ENCODE assay signal across 10 cellular contexts in the genomic region with DNA sequence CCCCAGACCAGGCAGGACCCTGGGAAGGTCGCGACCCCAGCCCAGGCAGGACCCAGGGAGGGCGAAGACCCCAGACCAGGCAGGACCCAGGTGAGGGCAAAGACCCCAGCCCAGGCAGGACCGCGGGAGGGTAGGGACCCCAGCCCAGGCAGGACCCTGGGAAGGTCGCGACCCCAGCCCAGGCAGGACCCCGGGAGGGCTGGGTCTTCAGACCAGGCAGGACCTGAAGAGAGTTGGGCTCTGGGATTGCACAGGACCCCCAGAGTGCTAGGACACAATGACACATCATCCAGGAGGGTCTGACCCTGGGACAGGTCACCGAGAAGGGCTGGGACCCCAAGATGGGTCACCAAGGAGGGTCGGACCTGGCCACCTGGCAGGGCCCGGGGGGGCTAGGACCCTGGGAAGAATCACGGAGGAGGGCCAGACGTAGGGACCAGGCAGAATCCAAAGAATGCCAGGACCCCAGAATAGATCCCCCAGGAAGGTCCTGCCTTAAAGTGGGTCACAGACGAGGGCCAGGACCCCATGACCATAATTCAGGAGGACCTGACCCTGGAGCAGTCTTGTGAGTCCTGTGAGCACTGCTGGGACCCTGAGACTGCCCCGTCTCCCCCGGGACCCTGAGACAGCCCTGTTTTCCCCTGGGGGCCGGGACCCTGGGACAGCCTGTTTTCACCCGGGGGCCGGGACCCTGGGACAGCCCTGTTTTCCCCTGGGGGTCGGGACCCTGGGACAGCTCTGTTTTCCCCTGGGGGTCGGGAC. TPM values are rescaled to one million over a fixed set of nuclear protein-coding genes. Genes with fewer than 3 reads are reported as not detected.
DNase-seq lines count a peak whose midpoint lies in the region; ATAC-seq, FAIRE-seq and TF ChIP-seq lines count a peak whose summit lies in the region.
"Had no signal": no experiment of that assay in that cellular context is flagged by ENCODE, and none has a peak within 500 bp of the region (broad histone marks: within the 10 kb centered on the region; RNA-seq: fewer than 3 reads in every experiment).

No MANE protein-coding gene starts in this region.

- H3K9me3 Mint-ChIP-seq in activated CD4-positive, alpha-beta T cell treated with anti-CD3 and anti-CD28 coated beads, Interleukin-2, amount 10 ng/mL, durations not matched to agents 7 days and 5 days, result no peaks in the 10 kb centered on the region
- H3K9me3 Mint-ChIP-seq: activated naive CD8-positive, alpha-beta T cell treated with anti-CD3 and anti-CD28 coated beads, Interleukin-2, amount 10 ng/mL, durations not matched to agents 7 days and 5 days had no signal

- no peak overlapping the region for H3K4me3 Mint-ChIP-seq in activated CD4-positive, alpha-beta T cell treated with anti-CD3 and anti-CD28 coated beads, Interleukin-2, amount 10 ng/mL, durations not matched to agents 7 days and 5 days

- SMC1A ChIA-PET in GM12878 (lab: Charles Lee; ENCODE audit: uncharacterized antibody, unreplicated experiment), result no interaction called here

- dilution Hi-C loops in keratinocyte (cut with MboI; ENCODE audit: extremely low pct_ligation_motif_present, low sequenced_read_pairs), result no loop called here

- FAIRE-seq in GM12878 (lab: Jason Lieb, UNC), result no peak
- FAIRE-seq in keratinocyte (lab: Jason Lieb, UNC), result no peak

- no peak for TF ChIP-seq EP300 in GM12878 (IDR thresholded peaks at IDR 0.05; ENCODE audit: borderline replicate concordance in 1 of 2, control insufficient read depth in 1 of 2, low read depth in 2 of 2, low read length in 2 of 2)
- no peak for TF ChIP-seq EP300 in stomach (IDR thresholded peaks at IDR 0.05)

- H3K36me3 Mint-ChIP-seq in activated CD4-positive, alpha-beta T cell treated with anti-CD3 and anti-CD28 coated beads, Interleukin-2, amount 10 ng/mL, durations not matched to agents 7 days and 5 days (ENCODE audit: low read depth), result peaks cover 8% of the 10 kb centered on the region

- TF ChIP-seq RAD21 in HCT116 (IDR thresholded peaks at IDR 0.05; ENCODE audit: low read depth) (no peak), GM12878 (IDR thresholded peaks at IDR 0.05; ENCODE audit: insufficient read depth, low read depth, low read length) (no peak)

- ATAC-seq in HCT116 (no peak), GM12878 (no peak), HG03135 (IDR thresholded peaks at IDR 0.05; ENCODE audit: unreplicated experiment) (no peak), GM18873 (IDR thresholded peaks at IDR 0.05; ENCODE audit: low FRiP score, unreplicated experiment) (no peak)

- no peak for TF ChIP-seq POLR2A in HCT116 (IDR thresholded peaks at IDR 0.05; ENCODE audit: borderline replicate concordance, extremely low read depth, insufficient read depth, insufficient read length)
- TF ChIP-seq POLR2A in GM12878 (IDR thresholded peaks at IDR 0.05; ENCODE audit: low read depth, low read length), result no peak
- TF ChIP-seq POLR2A in stomach (IDR thresholded peaks at IDR 0.05), result no peak

- no peak for DNase-seq in HCT116 (ENCODE audit: low read depth, low spot score)
- no peak for DNase-seq in GM12878 (ENCODE audit: low read depth, low spot score)
- DNase-seq in keratinocyte (ENCODE audit: low read depth, low spot score), result no peak
- DNase-seq in stomach, result no peak
- DNase-seq in activated CD4-positive, alpha-beta T cell treated with anti-CD3 and anti-CD28 coated beads, Interleukin-2, amount 10 ng/mL, durations not matched to agents 7 days and 5 days, result no peak
- DNase-seq in DMS114 treated with DMSO at 0.1 percent for 48 hours (lab: John Stamatoyannopoulos, UW; ENCODE audit: unreplicated experiment), result no peak
- DNase-seq: activated naive CD8-positive, alpha-beta T cell treated with anti-CD3 and anti-CD28 coated beads, Interleukin-2, amount 10 ng/mL, durations not matched to agents 7 days and 5 days; HCEC 1CT had no signal

- peak overlapping the region; percentile 85 for H3K4me2 ChIP-seq in HCT116 (ENCODE audit: low read length)
- peak overlapping the region; percentile 86 for H3K4me2 ChIP-seq in GM12878 (ENCODE audit: control insufficient read depth, insufficient read depth)
- peak overlapping the region; percentile 71 for H3K4me2 ChIP-seq in keratinocyte (ENCODE audit: control insufficient read depth, extremely low read depth, insufficient read depth, low read depth, low read length)

- RAD21 ChIA-PET in HCT116 (lab: Charles Lee; ENCODE audit: low non-redundant PET in 1 of 2, low total read pairs in 2 of 2, uncharacterized antibody in 2 of 2, unreplicated experiment in 2 of 2), result no interaction called here
- RAD21 ChIA-PET in GM12878 (lab: Charles Lee; ENCODE audit: unreplicated experiment), result no interaction called here

- WGBS in GM12878 (ENCODE audit: insufficient coverage, insufficient replicate concordance, low lambda C conversion rate, missing lambda C conversion rate), result 58% methylated on average over 14 of the region's 21 CpGs
- 30 to 65% (median 48%) methylated on average over 2 to 21 of the region's 21 CpGs for WGBS in stomach, 5 donors

- POLR2A ChIA-PET in HCT116 (lab: Charles Lee) (no interaction called here), GM12878 (lab: Charles Lee) (no interaction called here)
- POLR2A ChIA-PET in activated CD4-positive, alpha-beta T cell treated with anti-CD3 and anti-CD28 coated beads, Interleukin-2, amount 10 ng/mL, durations not matched to agents 7 days and 5 days (lab: Charles Lee), result no interaction called here

- no peak for TF ChIP-seq CTCF in HCT116 (IDR thresholded peaks at IDR 0.05 in 2 of 3, conservative IDR thresholded peaks at IDR 0.05 in 1 of 3; ENCODE audit: borderline replicate concordance in 1 of 3, insufficient read depth in 1 of 3, low read depth in 2 of 3, low read length in 2 of 3)
- no peak for TF ChIP-seq CTCF in GM12878 (IDR thresholded peaks at IDR 0.05 in 2 of 3, conservative IDR thresholded peaks at IDR 0.05 in 1 of 3; ENCODE audit: control insufficient read depth in 2 of 3, extremely low read depth in 1 of 3, insufficient read depth in 1 of 3, low read depth in 3 of 3, low read length in 3 of 3)
- TF ChIP-seq CTCF in keratinocyte (optimal IDR thresholded peaks at IDR 0.05 in 1 of 3, IDR thresholded peaks at IDR 0.05 in 1 of 3, conservative IDR thresholded peaks at IDR 0.05 in 1 of 3; ENCODE audit: extremely low read depth in 1 of 3, insufficient read depth in 2 of 3, low read length in 3 of 3), result no peak
- no peak for TF ChIP-seq CTCF in stomach (IDR thresholded peaks at IDR 0.05)

- peak overlapping the region; percentile 88 to 93 for H3K4me3 ChIP-seq in HCT116 (replicated peaks in 1 of 2; ENCODE audit: low read depth in 1 of 2, low read length in 2 of 2)
- peak overlapping the region; percentile 60 for H3K4me3 ChIP-seq in GM12878
- peak overlapping the region; percentile 46 to 96 (median 59) for H3K4me3 ChIP-seq in keratinocyte (ENCODE audit: control insufficient read depth in 2 of 3, extremely low read depth in 1 of 3, insufficient read depth in 2 of 3, low read depth in 1 of 3, low read length in 3 of 3)
- peak overlapping the region; percentile 69 to 100 (median 78) for H3K4me3 ChIP-seq in stomach

- peaks cover 15% of the 10 kb centered on the region for H3K4me1 Mint-ChIP-seq in activated CD4-positive, alpha-beta T cell treated with anti-CD3 and anti-CD28 coated beads, Interleukin-2, amount 10 ng/mL, durations not matched to agents 7 days and 5 days

- H3K79me2 ChIP-seq in HCT116 (ENCODE audit: insufficient read depth, low read length) (peaks cover 53% of the 10 kb centered on the region), GM12878 (ENCODE audit: control insufficient read depth, insufficient read depth, low read length) (peaks cover 30% of the 10 kb centered on the region), keratinocyte (ENCODE audit: control insufficient read depth, insufficient read depth, low read length) (peaks cover 48% of the 10 kb centered on the region)

- H3K9me1 ChIP-seq in keratinocyte (ENCODE audit: control insufficient read depth, extremely low read depth, insufficient read depth, low read length), result peaks cover 4% of the 10 kb centered on the region

- H3K9me3 ChIP-seq in HCT116 (ENCODE audit: control insufficient read depth in 1 of 2, insufficient read depth in 1 of 2, low read depth in 1 of 2, low read length in 2 of 2) (no peaks in the 10 kb centered on the region), GM12878 (replicated peaks; ENCODE audit: control insufficient read depth, insufficient read depth, low read length) (no peaks in the 10 kb centered on the region), keratinocyte (ENCODE audit: control insufficient read depth, low read depth, low read length) (no peaks in the 10 kb centered on the region), stomach (no peaks in the 10 kb centered on the region)

- no peaks in the 10 kb centered on the region for H4K20me1 ChIP-seq in HCT116 (ENCODE audit: insufficient read depth)
- H4K20me1 ChIP-seq in GM12878 (ENCODE audit: control insufficient read depth, insufficient read depth), result no peaks in the 10 kb centered on the region
- no peaks in the 10 kb centered on the region for H4K20me1 ChIP-seq in keratinocyte (ENCODE audit: control insufficient read depth, extremely low read depth, insufficient read depth, low read length)

- H3K27ac ChIP-seq in HCT116 (ENCODE audit: low read depth, low read length) (peak overlapping the region; percentile 42; the same call in 1 of the 2 replicates), GM12878 (ENCODE audit: control insufficient read depth, insufficient read depth) (peak overlapping the region; percentile 46), keratinocyte (ENCODE audit: control insufficient read depth, insufficient read depth, low read length) (peak overlapping the region; percentile 20), stomach (peak overlapping the region in 4 of 5 donors; percentile 8 to 93 (median 58))

- BruUV-seq in HCT116 (replicated peaks; lab: Mats Ljungman, UMichigan) (no TSS peak), GM12878 (replicated peaks; lab: Mats Ljungman, UMichigan) (no TSS peak)

- H3K4me1 ChIP-seq in HCT116 (ENCODE audit: control insufficient read depth in 1 of 2, insufficient read depth in 2 of 2, low read length in 2 of 2) (peaks cover 3 to 9% of the 10 kb centered on the region in 2 experiments; a peak in 3 of 4 replicates), GM12878 (ENCODE audit: control insufficient read depth, insufficient read depth, low read length) (no peaks in the 10 kb centered on the region; the same call in 1 of the 2 replicates), keratinocyte (ENCODE audit: control insufficient read depth, extremely low read depth, insufficient read depth, low read length) (peaks cover 21% of the 10 kb centered on the region), stomach (peaks cover 20 to 63% (median 43%) of the 10 kb centered on the region in 4 donors)

- in situ Hi-C loops in GM12878 (cut with MboI), result no loop called here

- no peak overlapping the region for H3K27ac Mint-ChIP-seq in activated CD4-positive, alpha-beta T cell treated with anti-CD3 and anti-CD28 coated beads, Interleukin-2, amount 10 ng/mL, durations not matched to agents 7 days and 5 days
- H3K27ac Mint-ChIP-seq: activated naive CD8-positive, alpha-beta T cell treated with anti-CD3 and anti-CD28 coated beads, Interleukin-2, amount 10 ng/mL, durations not matched to agents 7 days and 5 days had no signal

- CTCF ChIA-PET in HCT116 (lab: Charles Lee), result no interaction called here
- CTCF ChIA-PET in GM12878 (lab: Yijun Ruan, JAX), result no interaction called here
- CTCF ChIA-PET in activated CD4-positive, alpha-beta T cell treated with anti-CD3 and anti-CD28 coated beads, Interleukin-2, amount 10 ng/mL, durations not matched to agents 7 days and 5 days (lab: Charles Lee), result no interaction called here

- peak overlapping the region; percentile 99; the same call in 1 of the 2 replicates for H3K9ac ChIP-seq in HCT116 (ENCODE audit: low read length)
- H3K9ac ChIP-seq in GM12878 (ENCODE audit: control insufficient read depth, insufficient read depth, low read length), result peak overlapping the region; percentile 60
- H3K9ac ChIP-seq in keratinocyte (ENCODE audit: control insufficient read depth, extremely low read depth, insufficient read depth, low read length), result peak overlapping the region; percentile 97

- intact Hi-C loops in HCT116 (cut with micrococcal nuclease) (no loop called here), GM12878 (cut with micrococcal nuclease; ENCODE audit: unreplicated experiment) (no loop called here), stomach (cut with DNase I; ENCODE audit: low total_unique reads) (no loop called here)

- H3K27me3 ChIP-seq in HCT116 (ENCODE audit: insufficient read depth, low read length) (no peaks in the 10 kb centered on the region), GM12878 (replicated peaks in 1 of 2; ENCODE audit: control insufficient read depth in 2 of 2, insufficient read depth in 2 of 2, low read length in 1 of 2) (no peaks in the 10 kb centered on the region), keratinocyte (ENCODE audit: control insufficient read depth, extremely low read depth, insufficient read depth, low read length) (no peaks in the 10 kb centered on the region), stomach (no peaks in the 10 kb centered on the region)

- no peaks in the 10 kb centered on the region for H3K9me2 ChIP-seq in HCT116 (ENCODE audit: insufficient read depth)

- no peaks in the 10 kb centered on the region for H3K36me3 ChIP-seq in HCT116 (ENCODE audit: control insufficient read depth in 1 of 2, insufficient read depth in 2 of 2, low read length in 2 of 2)
- peaks cover 1 to 2% of the 10 kb centered on the region in 2 experiments; a peak in 3 of 4 replicates for H3K36me3 ChIP-seq in GM12878 (ENCODE audit: control insufficient read depth in 2 of 2, insufficient read depth in 2 of 2, low read length in 1 of 2)
- peaks cover 5 to 6% of the 10 kb centered on the region in 2 experiments for H3K36me3 ChIP-seq in keratinocyte (ENCODE audit: control insufficient read depth in 2 of 2, extremely low read depth in 1 of 2, insufficient read depth in 2 of 2, low read length in 2 of 2)
- peaks cover 0 to 13% (median 3%) of the 10 kb centered on the region in 4 donors for H3K36me3 ChIP-seq in stomach

- H2AFZ ChIP-seq in HCT116 (ENCODE audit: low read depth, low read length, poor library complexity, severe bottlenecking) (no peak overlapping the region), GM12878 (ENCODE audit: control insufficient read depth, low read depth, low read length) (no peak overlapping the region), keratinocyte (ENCODE audit: control insufficient read depth, low read length) (no peak overlapping the region)

- no peaks in the 10 kb centered on the region for H3K27me3 Mint-ChIP-seq in activated CD4-positive, alpha-beta T cell treated with anti-CD3 and anti-CD28 coated beads, Interleukin-2, amount 10 ng/mL, durations not matched to agents 7 days and 5 days
- H3K27me3 Mint-ChIP-seq: activated naive CD8-positive, alpha-beta T cell treated with anti-CD3 and anti-CD28 coated beads, Interleukin-2, amount 10 ng/mL, durations not matched to agents 7 days and 5 days had no signal

RNA-seq across cellular contexts. Expression of gene PCGF3, which starts 1.4 kb away (rescaled TPM):
- 66.3 TPM for total RNA-seq in HCT116 (2021; ENCODE audit: unreplicated experiment)
- 53.8 and 62.5 TPM in 2 replicates for polyA plus RNA-seq in HCT116 (2012)
- 137 and 138 TPM in 2 replicates for total RNA-seq in GM12878 (2013; cell fraction: nucleolus; rRNA removed)
- 21.1 and 21.7 TPM in 2 replicates for total RNA-seq in GM12878 (2014; rRNA removed)
- 15.0 and 15.4 TPM in 2 replicates for total RNA-seq in GM12878 (2014; rRNA removed; fragmentation: Illumina TruSeq; extraction: Trizol)
- 35.4 and 35.8 TPM in 2 replicates for total RNA-seq in GM12878 (2021)
- 19.4 TPM for polyA plus RNA-seq in GM12878 (2011; ENCODE audit: low read depth)
- polyA plus RNA-seq in GM12878 (2011; rRNA removed), result 43.8 and 45.9 TPM in 2 replicates
- polyA plus RNA-seq in GM12878 (2011; cell fraction: cytosol; rRNA removed), result 43.1 and 49.1 TPM in 2 replicates
- 236 and 252 TPM in 2 replicates for polyA plus RNA-seq in GM12878 (2011; cell fraction: nucleus; rRNA removed)
- polyA plus RNA-seq in GM12878 (2012), result 22.8 and 29.1 TPM in 2 replicates
- polyA plus RNA-seq in GM12878 (2014; fragmentation: Illumina TruSeq; extraction: Trizol), result 11.9 and 15.6 TPM in 2 replicates
- polyA plus RNA-seq in GM12878 (2014; fragmentation: Nextera tagmentation; extraction: Ambion mirVana), result 1 to 10 TPM; 2.2 to 4.5 TPM
- polyA plus RNA-seq in GM12878 (2014; rRNA removed), result 33.2 and 40.5 TPM in 2 replicates
- 10 to 100 TPM; 14.3 to 16.2 TPM for polyA plus RNA-seq in GM12878 (2016; fragmentation: Nextera tagmentation; extraction: Ambion mirVana)
- polyA minus RNA-seq in GM12878 (2011; rRNA and poly(A)+ RNA removed), result 54.2 and 58.7 TPM in 2 replicates
- 22.6 and 24.6 TPM in 2 replicates for polyA minus RNA-seq in GM12878 (2011; cell fraction: cytosol; rRNA and poly(A)+ RNA removed)
- polyA minus RNA-seq in GM12878 (2011; cell fraction: nucleus; rRNA and poly(A)+ RNA removed), result 60.6 and 74.2 TPM in 2 replicates
- polyA plus RNA-seq in keratinocyte, result 40.1 to 58.8 TPM (median 42.0 TPM) in 3 replicates
- 29.2 TPM for polyA plus RNA-seq in keratinocyte (2011; ENCODE audit: low read depth)
- polyA plus RNA-seq in keratinocyte (2011; cell fraction: cytosol; rRNA removed), result 25.1 and 40.5 TPM in 2 replicates
- 95.0 and 116 TPM in 2 replicates for polyA plus RNA-seq in keratinocyte (2011; cell fraction: nucleus; rRNA removed)
- polyA plus RNA-seq in keratinocyte (2012; ENCODE audit: low replicate concordance), result 35.2 and 39.7 TPM in 2 replicates
- 51.3 to 108 TPM (median 53.1 TPM) in 3 replicates for polyA minus RNA-seq in keratinocyte
- polyA minus RNA-seq in keratinocyte (2011; cell fraction: cytosol; rRNA and poly(A)+ RNA removed), result 54.3 TPM
- polyA minus RNA-seq in keratinocyte (2011; cell fraction: nucleus; rRNA and poly(A)+ RNA removed), result 38.6 and 43.2 TPM in 2 replicates
- 100 to 1,000 TPM in 2 of 5 donors, 10 to 100 TPM in 3; 45.2 to 140 (median 82.6) TPM for total RNA-seq in stomach
- polyA plus RNA-seq in stomach, result 10 to 100 TPM; 24.7 to 48.9 (median 24.9) TPM
- 10 to 100 TPM; 34.9 to 36.8 TPM for total RNA-seq in activated CD4-positive, alpha-beta T cell treated with anti-CD3 and anti-CD28 coated beads, Interleukin-2, amount 10 ng/mL, durations not matched to agents 7 days and 5 days

RNA-seq across cellular contexts. Expression of gene SLC49A3, which starts 18.1 kb away (rescaled TPM):
- total RNA-seq in HCT116 (2021; ENCODE audit: unreplicated experiment), result 5.5 TPM
- 1.8 and 3.4 TPM in 2 replicates for polyA plus RNA-seq in HCT116 (2012)
- total RNA-seq in GM12878 (2013; cell fraction: nucleolus; rRNA removed), result not detected in 2 replicates
- 0.17 and 0.22 TPM in 2 replicates for total RNA-seq in GM12878 (2014; rRNA removed)
- total RNA-seq in GM12878 (2014; rRNA removed; fragmentation: Illumina TruSeq; extraction: Trizol), result not detected in 2 replicates
- 0.74 and 0.85 TPM in 2 replicates for total RNA-seq in GM12878 (2021)
- not detected for polyA plus RNA-seq in GM12878 (2011; ENCODE audit: low read depth)
- not detected in 2 replicates for polyA plus RNA-seq in GM12878 (2011; rRNA removed)
- polyA plus RNA-seq in GM12878 (2011; cell fraction: cytosol; rRNA removed), result not detected in 2 replicates
- polyA plus RNA-seq in GM12878 (2011; cell fraction: nucleus; rRNA removed), result not detected in 2 replicates
- 0.60 and 0.62 TPM in 2 replicates for polyA plus RNA-seq in GM12878 (2012)
- polyA plus RNA-seq in GM12878 (2014; fragmentation: Illumina TruSeq; extraction: Trizol), result 0.09 TPM in 1 of 2 replicates, not detected in the other
- polyA plus RNA-seq in GM12878 (2014; fragmentation: Nextera tagmentation; extraction: Ambion mirVana), result not detected
- polyA plus RNA-seq in GM12878 (2014; rRNA removed), result 0.09 and 0.24 TPM in 2 replicates
- under 1 TPM; 0.14 to 0.19 TPM for polyA plus RNA-seq in GM12878 (2016; fragmentation: Nextera tagmentation; extraction: Ambion mirVana)
- polyA minus RNA-seq in GM12878 (2011; rRNA and poly(A)+ RNA removed), result not detected in 2 replicates
- not detected in 2 replicates for polyA minus RNA-seq in GM12878 (2011; cell fraction: cytosol; rRNA and poly(A)+ RNA removed)
- polyA minus RNA-seq in GM12878 (2011; cell fraction: nucleus; rRNA and poly(A)+ RNA removed), result not detected in 2 replicates
- polyA plus RNA-seq in keratinocyte, result 0.04 to 0.09 TPM in 2 of 3 replicates, not detected in the other
- 1.4 TPM for polyA plus RNA-seq in keratinocyte (2011; ENCODE audit: low read depth)
- polyA plus RNA-seq in keratinocyte (2011; cell fraction: cytosol; rRNA removed), result not detected in 2 replicates
- 0.09 TPM in 1 of 2 replicates, not detected in the other for polyA plus RNA-seq in keratinocyte (2011; cell fraction: nucleus; rRNA removed)
- 1.0 TPM in 1 of 2 replicates, not detected in the other for polyA plus RNA-seq in keratinocyte (2012; ENCODE audit: low replicate concordance)
- not detected in 3 replicates for polyA minus RNA-seq in keratinocyte
- not detected for polyA minus RNA-seq in keratinocyte (2011; cell fraction: cytosol; rRNA and poly(A)+ RNA removed)
- not detected in 2 replicates for polyA minus RNA-seq in keratinocyte (2011; cell fraction: nucleus; rRNA and poly(A)+ RNA removed)
- total RNA-seq in stomach, result 10 to 100 TPM in 2 of 5 donors, 1 to 10 TPM in 3; 2.7 to 18.8 (median 9.4) TPM
- 10 to 100 TPM in 2 of 3 donors, 1 to 10 TPM in 1; 8.2 to 15.2 (median 11.4) TPM for polyA plus RNA-seq in stomach
- total RNA-seq in activated CD4-positive, alpha-beta T cell treated with anti-CD3 and anti-CD28 coated beads, Interleukin-2, amount 10 ng/mL, durations not matched to agents 7 days and 5 days, result under 1 TPM in 1 of 2 experiments, not detected in 1; 0.35 TPM

RNA-seq across cellular contexts. Expression of gene MYL5, which starts 32.7 kb away (rescaled TPM):
- total RNA-seq in HCT116 (2021; ENCODE audit: unreplicated experiment) (14.0 TPM), GM12878 (2014; rRNA removed) (7.5 and 10.8 TPM in 2 replicates), GM12878 (2014; rRNA removed; fragmentation: Illumina TruSeq; extraction: Trizol) (5.9 and 7.0 TPM in 2 replicates), GM12878 (2021) (12.0 and 13.8 TPM in 2 replicates), stomach (10 to 100 TPM in 3 of 5 donors, 1 to 10 TPM in 2; 7.0 to 67.7 (median 13.4) TPM)
- 7.7 and 9.8 TPM in 2 replicates for polyA plus RNA-seq in HCT116 (2012)
- 31.7 and 32.8 TPM in 2 replicates for total RNA-seq in GM12878 (2013; cell fraction: nucleolus; rRNA removed)
- polyA plus RNA-seq in GM12878 (2011; ENCODE audit: low read depth), result 15.5 TPM
- polyA plus RNA-seq in GM12878 (2011; rRNA removed) (8.2 and 13.6 TPM in 2 replicates), GM12878 (2014; fragmentation: Illumina TruSeq; extraction: Trizol) (3.3 and 6.1 TPM in 2 replicates), GM12878 (2014; fragmentation: Nextera tagmentation; extraction: Ambion mirVana) (1 to 10 TPM; 1.2 to 3.9 TPM), GM12878 (2014; rRNA removed) (8.7 and 11.9 TPM in 2 replicates), GM12878 (2016; fragmentation: Nextera tagmentation; extraction: Ambion mirVana) (1 to 10 TPM; 6.6 to 7.8 TPM), keratinocyte (6.4 to 12.5 TPM (median 8.0 TPM) in 3 replicates), stomach (100 to 1,000 TPM in 1 of 3 donors, 10 to 100 TPM in 2; 18.8 to 148 (median 42.7) TPM)
- polyA plus RNA-seq in GM12878 (2011; cell fraction: cytosol; rRNA removed), result 11.3 and 13.3 TPM in 2 replicates
- polyA plus RNA-seq in GM12878 (2011; cell fraction: nucleus; rRNA removed), result 42.0 and 46.7 TPM in 2 replicates
- 22.6 and 23.9 TPM in 2 replicates for polyA plus RNA-seq in GM12878 (2012)
- 5.0 and 11.4 TPM in 2 replicates for polyA minus RNA-seq in GM12878 (2011; rRNA and poly(A)+ RNA removed)
- polyA minus RNA-seq in GM12878 (2011; cell fraction: cytosol; rRNA and poly(A)+ RNA removed), result 3.4 and 5.7 TPM in 2 replicates
- polyA minus RNA-seq in GM12878 (2011; cell fraction: nucleus; rRNA and poly(A)+ RNA removed), result 16.8 and 27.2 TPM in 2 replicates
- polyA plus RNA-seq in keratinocyte (2011; ENCODE audit: low read depth), result 5.7 TPM
- polyA plus RNA-seq in keratinocyte (2011; cell fraction: cytosol; rRNA removed), result 6.8 and 10.3 TPM in 2 replicates
- polyA plus RNA-seq in keratinocyte (2011; cell fraction: nucleus; rRNA removed), result 18.3 and 25.5 TPM in 2 replicates
- 6.6 and 8.3 TPM in 2 replicates for polyA plus RNA-seq in keratinocyte (2012; ENCODE audit: low replicate concordance)
- 3.6 to 7.9 TPM (median 3.9 TPM) in 3 replicates for polyA minus RNA-seq in keratinocyte
- not detected for polyA minus RNA-seq in keratinocyte (2011; cell fraction: cytosol; rRNA and poly(A)+ RNA removed)
- 5.9 and 9.0 TPM in 2 replicates for polyA minus RNA-seq in keratinocyte (2011; cell fraction: nucleus; rRNA and poly(A)+ RNA removed)
- total RNA-seq in activated CD4-positive, alpha-beta T cell treated with anti-CD3 and anti-CD28 coated beads, Interleukin-2, amount 10 ng/mL, durations not matched to agents 7 days and 5 days, result 10 to 100 TPM; 17.8 to 19.0 TPM

RNA-seq across cellular contexts. Expression of gene ATP5ME, which starts 32.9 kb away (rescaled TPM):
- total RNA-seq in HCT116 (2021; ENCODE audit: unreplicated experiment) (330 TPM), GM12878 (2014; rRNA removed) (406 and 453 TPM in 2 replicates), GM12878 (2014; rRNA removed; fragmentation: Illumina TruSeq; extraction: Trizol) (565 and 627 TPM in 2 replicates), GM12878 (2021) (279 and 323 TPM in 2 replicates), stomach (100 to 1,000 TPM in 3 of 5 donors, 10 to 100 TPM in 1, 1 to 10 TPM in 1; 8.0 to 842 (median 169) TPM)
- polyA plus RNA-seq in HCT116 (2012), result 766 and 980 TPM in 2 replicates
- total RNA-seq in GM12878 (2013; cell fraction: nucleolus; rRNA removed), result 11.1 and 11.3 TPM in 2 replicates
- polyA plus RNA-seq in GM12878 (2011; ENCODE audit: low read depth), result 98.1 TPM
- polyA plus RNA-seq in GM12878 (2011; rRNA removed) (350 and 373 TPM in 2 replicates), GM12878 (2014; fragmentation: Illumina TruSeq; extraction: Trizol) (77.3 and 359 TPM in 2 replicates), GM12878 (2014; fragmentation: Nextera tagmentation; extraction: Ambion mirVana) (1,000 to 10,000 TPM; 1,956 to 2,374 TPM), GM12878 (2014; rRNA removed) (388 and 500 TPM in 2 replicates), GM12878 (2016; fragmentation: Nextera tagmentation; extraction: Ambion mirVana) (1,000 to 10,000 TPM in 1 of 2 experiments, 100 to 1,000 TPM in 1; 997 to 1,034 TPM), keratinocyte (438 to 506 TPM (median 498 TPM) in 3 replicates), stomach (100 to 1,000 TPM; 742 to 876 (median 853) TPM)
- polyA plus RNA-seq in GM12878 (2011; cell fraction: cytosol; rRNA removed), result 609 and 754 TPM in 2 replicates
- 195 and 199 TPM in 2 replicates for polyA plus RNA-seq in GM12878 (2011; cell fraction: nucleus; rRNA removed)
- polyA plus RNA-seq in GM12878 (2012), result 765 and 1,112 TPM in 2 replicates
- polyA minus RNA-seq in GM12878 (2011; rRNA and poly(A)+ RNA removed), result 105 and 133 TPM in 2 replicates
- 46.8 and 58.4 TPM in 2 replicates for polyA minus RNA-seq in GM12878 (2011; cell fraction: cytosol; rRNA and poly(A)+ RNA removed)
- polyA minus RNA-seq in GM12878 (2011; cell fraction: nucleus; rRNA and poly(A)+ RNA removed), result 24.5 and 32.9 TPM in 2 replicates
- 767 TPM for polyA plus RNA-seq in keratinocyte (2011; ENCODE audit: low read depth)
- polyA plus RNA-seq in keratinocyte (2011; cell fraction: cytosol; rRNA removed), result 470 and 607 TPM in 2 replicates
- polyA plus RNA-seq in keratinocyte (2011; cell fraction: nucleus; rRNA removed), result 159 and 184 TPM in 2 replicates
- 1,121 and 1,143 TPM in 2 replicates for polyA plus RNA-seq in keratinocyte (2012; ENCODE audit: low replicate concordance)
- polyA minus RNA-seq in keratinocyte, result 91.8 to 178 TPM (median 141 TPM) in 3 replicates
- 241 TPM for polyA minus RNA-seq in keratinocyte (2011; cell fraction: cytosol; rRNA and poly(A)+ RNA removed)
- 12.8 and 13.9 TPM in 2 replicates for polyA minus RNA-seq in keratinocyte (2011; cell fraction: nucleus; rRNA and poly(A)+ RNA removed)
- 100 to 1,000 TPM; 162 to 183 TPM for total RNA-seq in activated CD4-positive, alpha-beta T cell treated with anti-CD3 and anti-CD28 coated beads, Interleukin-2, amount 10 ng/mL, durations not matched to agents 7 days and 5 days
